10 cellular contexts compared by ENCODE assay signal in genomic region chr11:66891849-66892660, GRCh38. TPM values are rescaled to one million over a fixed set of nuclear protein-coding genes. Genes with fewer than 3 reads are reported as not detected.
DNase-seq lines count a peak whose midpoint lies in the region; FAIRE-seq and TF ChIP-seq lines count a peak whose summit lies in the region.
"Had no signal": no experiment of that assay in that cellular context is flagged by ENCODE, and none has a peak within 500 bp of the region (broad histone marks: within the 10 kb centered on the region; RNA-seq: fewer than 3 reads in every experiment).

No MANE protein-coding gene starts in this region.

- no peaks in the 10 kb centered on the region for H3K36me3 ChIP-seq in HAP-1 (replicated peaks)
- H3K36me3 ChIP-seq: thyroid gland had no signal

- H3K4me3 Mint-ChIP-seq in glutamatergic neuron (ENCODE audit: unreplicated experiment) = peak overlapping the region; percentile 23
- H3K4me3 Mint-ChIP-seq: activated naive CD8-positive, alpha-beta T cell treated with anti-CD3 and anti-CD28 coated beads, Interleukin-2, amount 10 ng/mL, durations not matched to agents 7 days and 5 days had no signal

- TF ChIP-seq POLR2A in GM12892 (IDR thresholded peaks at IDR 0.05; ENCODE audit: low read depth, low read length) = no peak

- H3K9me3 ChIP-seq in HAP-1 = no peaks in the 10 kb centered on the region
- H3K9me3 ChIP-seq: thyroid gland had no signal

- DNase-seq in GM12892 (ENCODE audit: insufficient read length) (peak; percentile 77), H4 (ENCODE audit: low spot score) (peak; percentile 90), LHCN-M2 (ENCODE audit: low read depth) (peak; percentile 98), glutamatergic neuron (no peak), HAP-1 (ENCODE audit: low spot score in 2 of 2) (no peak), NCI-H146 treated with DMSO at 0.1 percent for 48 hours (lab: John Stamatoyannopoulos, UW; ENCODE audit: unreplicated experiment) (no peak)
- DNase-seq in activated CD8-positive, alpha-beta memory T cell treated with anti-CD3 and anti-CD28 coated beads for 4 hours (ENCODE audit: low read depth in 2 of 2) = peak; percentile 5 to 15
- peak; percentile 4 for DNase-seq in stimulated activated CD8-positive, alpha-beta memory T cell treated with anti-CD3 and anti-CD28 coated beads, Interleukin-12 subunit alpha, Interleukin-12 subunit beta, amount 100 ng/mL, for 4 hours (ENCODE audit: low read depth)
- DNase-seq: activated naive CD8-positive, alpha-beta T cell treated with anti-CD3 and anti-CD28 coated beads, Interleukin-2, amount 10 ng/mL, durations not matched to agents 7 days and 5 days had no signal

- H3K27me3 ChIP-seq in HAP-1 (ENCODE audit: low read depth) = no peaks in the 10 kb centered on the region
- H3K27me3 ChIP-seq: thyroid gland had no signal

- no peak overlapping the region for H3K4me3 ChIP-seq in HAP-1
- H3K4me3 ChIP-seq: thyroid gland had no signal

- peak overlapping the region; percentile 33 for H3K27ac Mint-ChIP-seq in glutamatergic neuron (ENCODE audit: unreplicated experiment)
- H3K27ac Mint-ChIP-seq: activated naive CD8-positive, alpha-beta T cell treated with anti-CD3 and anti-CD28 coated beads, Interleukin-2, amount 10 ng/mL, durations not matched to agents 7 days and 5 days had no signal

- H3K4me1 Mint-ChIP-seq in glutamatergic neuron (ENCODE audit: low read depth, unreplicated experiment) = peaks cover 15% of the 10 kb centered on the region
- H3K4me1 Mint-ChIP-seq: activated naive CD8-positive, alpha-beta T cell treated with anti-CD3 and anti-CD28 coated beads, Interleukin-2, amount 10 ng/mL, durations not matched to agents 7 days and 5 days had no signal

- peaks cover 7% of the 10 kb centered on the region for H3K4me1 ChIP-seq in HAP-1

- H3K9me3 Mint-ChIP-seq in glutamatergic neuron (ENCODE audit: unreplicated experiment) = peaks cover 9% of the 10 kb centered on the region
- H3K9me3 Mint-ChIP-seq: activated naive CD8-positive, alpha-beta T cell treated with anti-CD3 and anti-CD28 coated beads, Interleukin-2, amount 10 ng/mL, durations not matched to agents 7 days and 5 days had no signal

- in situ Hi-C loops in HAP-1 (cut with MboI; ENCODE audit: low sequenced_read_pairs) = no loop called here

- no peaks in the 10 kb centered on the region for H3K36me3 Mint-ChIP-seq in glutamatergic neuron (ENCODE audit: unreplicated experiment)
- H3K36me3 Mint-ChIP-seq: activated naive CD8-positive, alpha-beta T cell treated with anti-CD3 and anti-CD28 coated beads, Interleukin-2, amount 10 ng/mL, durations not matched to agents 7 days and 5 days had no signal

- no peak for TF ChIP-seq CTCF in glutamatergic neuron (IDR thresholded peaks at IDR 0.05; ENCODE audit: partially characterized antibody, unreplicated experiment)

- FAIRE-seq in GM12892 (lab: Jason Lieb, UNC) = peak; percentile 97

- peaks cover 3% of the 10 kb centered on the region for H3K27me3 Mint-ChIP-seq in glutamatergic neuron (ENCODE audit: unreplicated experiment)
- H3K27me3 Mint-ChIP-seq: activated naive CD8-positive, alpha-beta T cell treated with anti-CD3 and anti-CD28 coated beads, Interleukin-2, amount 10 ng/mL, durations not matched to agents 7 days and 5 days had no signal

RNA-seq across cellular contexts. Expression of gene LRFN4, which starts 35.2 kb away (rescaled TPM):
- polyA plus RNA-seq in GM12892 (2012; ENCODE audit: missing spikeins) = 2.0 TPM
- total RNA-seq in H4 (2014; rRNA removed; shearing (Covaris generic)) = 4.7 and 12.4 TPM in 2 replicates
- 14.1 and 16.9 TPM in 2 replicates for total RNA-seq in LHCN-M2 (2014; rRNA removed)
- 9.8 TPM for polyA plus RNA-seq in LHCN-M2 (2012)
- 67.1 TPM for total RNA-seq in glutamatergic neuron (ENCODE audit: unreplicated experiment)

RNA-seq across cellular contexts. Expression of gene RCE1, which starts 48.8 kb away (rescaled TPM):
- polyA plus RNA-seq in GM12892 (2012; ENCODE audit: missing spikeins) = 8.6 TPM
- 23.5 and 27.5 TPM in 2 replicates for total RNA-seq in H4 (2014; rRNA removed; shearing (Covaris generic))
- total RNA-seq in LHCN-M2 (2014; rRNA removed) = 15.6 and 19.5 TPM in 2 replicates
- polyA plus RNA-seq in LHCN-M2 (2012) = 9.4 TPM
- total RNA-seq in glutamatergic neuron (ENCODE audit: unreplicated experiment) = 30.6 TPM

Comparison
In these comparisons a context has a peak if more than half of its experiments do, and no peak if none do; other contexts are left out.
1. DNase-seq: peak in GM12892 (single experiment), H4 (single experiment), LHCN-M2 (single experiment), activated CD8-positive, alpha-beta memory T cell treated with anti-CD3 and anti-CD28 coated beads for 4 hours (2 of 2) and stimulated activated CD8-positive, alpha-beta memory T cell treated with anti-CD3 and anti-CD28 coated beads, Interleukin-12 subunit alpha, Interleukin-12 subunit beta, amount 100 ng/mL, for 4 hours (single experiment); none in glutamatergic neuron (single experiment), HAP-1 (0 of 2) and NCI-H146 treated with DMSO at 0.1 percent for 48 hours (single experiment).